In the genomic region with DNA sequence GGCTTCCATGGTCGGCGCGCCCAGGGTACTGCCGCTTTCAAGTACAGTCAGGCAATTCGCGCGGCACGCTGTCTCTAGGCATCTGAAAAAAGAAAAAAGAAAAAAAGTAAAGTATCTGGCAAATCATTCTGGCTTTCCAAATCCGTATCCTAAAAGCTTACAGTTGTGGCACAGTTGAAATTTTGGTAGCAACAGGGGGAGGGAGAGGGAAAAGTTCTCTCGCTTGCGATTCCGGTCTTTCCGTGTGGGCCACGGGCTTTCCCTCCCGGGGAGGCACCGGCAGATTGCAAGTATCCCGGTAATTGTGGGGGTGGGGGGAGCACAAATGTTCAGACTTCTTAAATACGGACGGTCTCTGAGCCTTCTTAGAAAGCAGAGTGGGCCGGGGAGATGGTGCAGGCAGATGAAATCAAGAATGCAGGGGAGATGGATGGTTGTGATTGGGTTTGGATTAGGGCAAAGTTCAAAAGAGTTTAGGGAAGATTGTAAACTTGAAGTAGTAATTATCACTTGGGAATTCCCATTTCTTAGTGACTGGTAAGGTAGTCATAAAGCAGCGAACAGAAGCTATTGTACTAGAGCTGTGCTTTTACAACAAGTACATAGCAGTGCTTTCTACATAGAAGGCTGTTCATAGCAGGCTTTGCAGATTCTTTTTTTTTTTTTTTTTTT, we compare ENCODE assay signal across 7 cellular contexts. TPM values are rescaled to one million over a fixed set of nuclear protein-coding genes. Genes with fewer than 3 reads are reported as not detected.
DNase-seq lines count a peak whose midpoint lies in the region; ATAC-seq and TF ChIP-seq lines count a peak whose summit lies in the region.

No MANE protein-coding gene starts in this region.

- no peak overlapping the region for H2BK15ac ChIP-seq in H9 (ENCODE audit: low read depth, low read length)

- no peak overlapping the region for H4K5ac ChIP-seq in H9 (ENCODE audit: insufficient read length, low read depth, low read length)

- no peak overlapping the region for H2BK20ac ChIP-seq in H9 (ENCODE audit: low read depth, low read length, poor library complexity, severe bottlenecking)

- H4K91ac ChIP-seq in H9 (ENCODE audit: insufficient read length, low read depth, low read length): no peak overlapping the region

- peaks cover 23% of the 10 kb centered on the region for H3K23me2 ChIP-seq in H9 (ENCODE audit: insufficient read length, low read depth, low read length, poor library complexity, severe bottlenecking)

- peak overlapping the region in 2 of 3 experiments; percentile 8 to 62; a peak in 2 of 7 replicates for H3K27ac Mint-ChIP-seq in H9
- peak overlapping the region; percentile 1 for H3K27ac Mint-ChIP-seq in activated CD4-positive, alpha-beta T cell treated with anti-CD3 and anti-CD28 coated beads, Interleukin-2, amount 10 ng/mL, durations not matched to agents 7 days and 5 days

- no peak for DNase-seq in H9
- no peak for DNase-seq in activated CD4-positive, alpha-beta T cell treated with anti-CD3 and anti-CD28 coated beads, Interleukin-2, amount 10 ng/mL, durations not matched to agents 7 days and 5 days
- peak in 1 of 2 donors; percentile 13 for DNase-seq in foreskin fibroblast
- no peak for DNase-seq in DMS153 (lab: John Stamatoyannopoulos, UW)

- CTCF ChIA-PET in activated CD4-positive, alpha-beta T cell treated with anti-CD3 and anti-CD28 coated beads, Interleukin-2, amount 10 ng/mL, durations not matched to agents 7 days and 5 days (lab: Charles Lee): interaction anchor here (0.6 to 1.8 kb wide), 8 partner anchors 7 to 803 kb away, joined by 3 to 9 read pairs (median 3); no protein-coding TSS in a partner anchor

- TF ChIP-seq CTCF in H9 (conservative IDR thresholded peaks at IDR 0.05): no peak
- TF ChIP-seq CTCF in foreskin fibroblast (IDR thresholded peaks at IDR 0.05; ENCODE audit: low read depth, low read length): no peak

- H3K27me3 ChIP-seq in H9 (ENCODE audit: insufficient read depth, low read length) (no peaks in the 10 kb centered on the region; the same call in 1 of the 2 replicates), skeletal muscle satellite cell (ENCODE audit: control insufficient read depth, insufficient read depth, low read length) (peaks cover 5% of the 10 kb centered on the region)

- no peak overlapping the region for H2BK12ac ChIP-seq in H9 (ENCODE audit: insufficient read length, low read depth, low read length)

- peaks cover 42 to 46% of the 10 kb centered on the region in 2 experiments for H3K4me1 Mint-ChIP-seq in H9
- H3K4me1 Mint-ChIP-seq in activated CD4-positive, alpha-beta T cell treated with anti-CD3 and anti-CD28 coated beads, Interleukin-2, amount 10 ng/mL, durations not matched to agents 7 days and 5 days: peaks cover 31% of the 10 kb centered on the region

- WGBS in H9 (ENCODE audit: extremely low coverage, insufficient read length, low lambda C conversion rate): no CpG with 5 or more reads among the region's 21 CpGs

- H3K36me3 ChIP-seq in skeletal muscle satellite cell (ENCODE audit: insufficient read depth, low read length): peaks cover 10% of the 10 kb centered on the region

- H3K4me1 ChIP-seq in H9 (ENCODE audit: insufficient read depth, low read length): no peaks in the 10 kb centered on the region
- H3K4me1 ChIP-seq in skeletal muscle satellite cell (ENCODE audit: control insufficient read depth, insufficient read depth, low read length): peaks cover 12% of the 10 kb centered on the region

- no peaks in the 10 kb centered on the region for H3K79me1 ChIP-seq in H9 (ENCODE audit: insufficient read depth, low read depth, low read length, poor library complexity, severe bottlenecking)

- no peak overlapping the region for H2BK5ac ChIP-seq in H9 (ENCODE audit: insufficient read length, low read length)

- H3K4me3 Mint-ChIP-seq in H9: peak overlapping the region; percentile 89 to 97
- peak overlapping the region; percentile 92 for H3K4me3 Mint-ChIP-seq in activated CD4-positive, alpha-beta T cell treated with anti-CD3 and anti-CD28 coated beads, Interleukin-2, amount 10 ng/mL, durations not matched to agents 7 days and 5 days

- H4K20me1 ChIP-seq in H9 (ENCODE audit: control insufficient read depth, insufficient read depth, insufficient read length): no peaks in the 10 kb centered on the region

- peak overlapping the region; percentile 86 to 89 for H3K4me3 ChIP-seq in foreskin fibroblast (ENCODE audit: low read depth in 1 of 2, low read length in 2 of 2)
- H3K4me3 ChIP-seq in skeletal muscle satellite cell (ENCODE audit: low read length): peak overlapping the region; percentile 94

- POLR2A ChIA-PET in activated CD4-positive, alpha-beta T cell treated with anti-CD3 and anti-CD28 coated beads, Interleukin-2, amount 10 ng/mL, durations not matched to agents 7 days and 5 days (lab: Charles Lee): no interaction called here

- no peak overlapping the region for H3T11ph ChIP-seq in H9 (ENCODE audit: low read length)

- H2AK5ac ChIP-seq in H9 (ENCODE audit: insufficient read length, low read length): no peak overlapping the region

- H3K36me3 Mint-ChIP-seq in H9 (ENCODE audit: insufficient read depth in 1 of 3, low read depth in 3 of 3): peaks cover 9 to 34% (median 27%) of the 10 kb centered on the region in 3 experiments; a peak in 6 of 7 replicates
- H3K36me3 Mint-ChIP-seq in activated CD4-positive, alpha-beta T cell treated with anti-CD3 and anti-CD28 coated beads, Interleukin-2, amount 10 ng/mL, durations not matched to agents 7 days and 5 days (ENCODE audit: low read depth): peaks cover 58% of the 10 kb centered on the region

- H3K23ac ChIP-seq in H9 (ENCODE audit: insufficient read length, low read depth, low read length): no peak overlapping the region

- no peak overlapping the region for H2AFZ ChIP-seq in H9 (ENCODE audit: low read length)

- no peak overlapping the region for H3K18ac ChIP-seq in H9 (ENCODE audit: insufficient read length, low read depth, low read length)

- H3K9ac ChIP-seq in H9 (ENCODE audit: extremely low read depth, insufficient read length, low read length) (no peak overlapping the region), skeletal muscle satellite cell (ENCODE audit: low read depth, low read length) (peak overlapping the region; percentile 63)

- H3K9me3 Mint-ChIP-seq in H9: peaks cover 0 to 2% of the 10 kb centered on the region in 2 experiments; a peak in 3 of 5 replicates
- H3K9me3 Mint-ChIP-seq in activated CD4-positive, alpha-beta T cell treated with anti-CD3 and anti-CD28 coated beads, Interleukin-2, amount 10 ng/mL, durations not matched to agents 7 days and 5 days: no peaks in the 10 kb centered on the region

- no peaks in the 10 kb centered on the region for H3K79me2 ChIP-seq in H9 (ENCODE audit: insufficient read depth, low read length)

- H4K8ac ChIP-seq in H9 (replicated peaks; ENCODE audit: insufficient read length, low read depth, low read length): no peak overlapping the region

- ATAC-seq in GM18867 (IDR thresholded peaks at IDR 0.05; ENCODE audit: unreplicated experiment): no peak
- ATAC-seq in HG03139 (IDR thresholded peaks at IDR 0.05; ENCODE audit: unreplicated experiment): no peak

- no peak overlapping the region for H3K4ac ChIP-seq in H9 (ENCODE audit: low read depth, low read length)

- H3K9me3 ChIP-seq in H9 (ENCODE audit: control insufficient read depth, low read depth, low read length) (no peaks in the 10 kb centered on the region), skeletal muscle satellite cell (replicated peaks; ENCODE audit: low read length) (no peaks in the 10 kb centered on the region)

- peaks cover 23% of the 10 kb centered on the region for H3K27me3 Mint-ChIP-seq in H9 (ENCODE audit: low read depth)
- H3K27me3 Mint-ChIP-seq in activated CD4-positive, alpha-beta T cell treated with anti-CD3 and anti-CD28 coated beads, Interleukin-2, amount 10 ng/mL, durations not matched to agents 7 days and 5 days: peaks cover 15% of the 10 kb centered on the region

- H3K4me2 ChIP-seq in H9 (ENCODE audit: insufficient read depth, insufficient read length, low read length) (peak overlapping the region; percentile 92), skeletal muscle satellite cell (ENCODE audit: low read length) (peak overlapping the region; percentile 98)

- H2BK120ac ChIP-seq in H9 (ENCODE audit: low read depth, low read length, poor library complexity, severe bottlenecking): no peak overlapping the region

- no peak overlapping the region for H3K27ac ChIP-seq in H9 (ENCODE audit: insufficient read length, low read depth, low read length)

- H3K14ac ChIP-seq in H9 (ENCODE audit: insufficient read depth, low read length): no peak overlapping the region

- H3K56ac ChIP-seq in H9 (ENCODE audit: insufficient read length, low read depth, low read length): no peak overlapping the region

RNA-seq across cellular contexts. Expression of gene SOCS2, which starts 1.2 kb away (rescaled TPM):
- 57.2 and 59.0 TPM in 2 replicates for total RNA-seq in H9 (2021)
- total RNA-seq in activated CD4-positive, alpha-beta T cell treated with anti-CD3 and anti-CD28 coated beads, Interleukin-2, amount 10 ng/mL, durations not matched to agents 7 days and 5 days: 10 to 100 TPM; 28.0 to 31.6 TPM
- 15.9 and 21.5 TPM in 2 replicates for total RNA-seq in skeletal muscle satellite cell (2012; rRNA removed)
